13 cellular contexts compared by ENCODE assay signal in genomic region chr12:101854747-101855146, GRCh38. TPM values are rescaled to one million over a fixed set of nuclear protein-coding genes. Genes with fewer than 3 reads are reported as not detected.
DNase-seq lines count a peak whose midpoint lies in the region; ATAC-seq, FAIRE-seq and TF ChIP-seq lines count a peak whose summit lies in the region.
"Had no signal": no experiment of that assay in that cellular context is flagged by ENCODE, and none has a peak within 500 bp of the region (broad histone marks: within the 10 kb centered on the region; RNA-seq: fewer than 3 reads in every experiment).

No MANE protein-coding gene starts in this region.

- H4K91ac ChIP-seq in H1 (replicated peaks; ENCODE audit: insufficient read length, low read length), result no peak overlapping the region

- H3K27me3 ChIP-seq in H1 (replicated peaks in 1 of 4; ENCODE audit: control insufficient read depth in 3 of 4, extremely low read depth in 1 of 4, insufficient read depth in 3 of 4, low read length in 3 of 4), result no peaks in the 10 kb centered on the region

- no peak overlapping the region for H2BK20ac ChIP-seq in H1 (ENCODE audit: low read length)

- no peaks in the 10 kb centered on the region for H3K4me1 ChIP-seq in H1 (replicated peaks in 1 of 4; ENCODE audit: control insufficient read depth in 3 of 4, insufficient read depth in 4 of 4, low read length in 3 of 4)

- H3K23me2 ChIP-seq in H1 (ENCODE audit: low read depth, low read length), result no peaks in the 10 kb centered on the region

- H3K56ac ChIP-seq in H1 (replicated peaks; ENCODE audit: insufficient read length, low read depth, low read length), result no peak overlapping the region

- H3K36me3 ChIP-seq in H1 (ENCODE audit: control insufficient read depth in 2 of 4, insufficient read depth in 4 of 4, low read length in 3 of 4), result no peaks in the 10 kb centered on the region

- no peaks in the 10 kb centered on the region for H3K79me1 ChIP-seq in H1 (ENCODE audit: low read depth, low read length)

- no peak for DNase-seq in GM12892 (ENCODE audit: insufficient read length)
- DNase-seq in H1 (ENCODE audit: low read depth in 1 of 2, low spot score in 2 of 2), result no peak
- no peak for DNase-seq in NCI-H2196 (lab: John Stamatoyannopoulos, UW; ENCODE audit: unreplicated experiment)
- no peak for DNase-seq in kidney glomerular epithelial cell (lab: John Stamatoyannopoulos, UW)
- no peak for DNase-seq in kidney tubule cell (ENCODE audit: low spot score)
- no peak for DNase-seq in NCI-H1694 treated with DMSO at 0.1 percent for 48 hours (lab: John Stamatoyannopoulos, UW)
- DNase-seq: activated naive CD4-positive, alpha-beta T cell treated with anti-CD3 and anti-CD28 coated beads for 36 hours; CD8-positive, alpha-beta memory T cell; NCI-H187; T1000 had no signal

- TF ChIP-seq CTCF in H1 (IDR thresholded peaks at IDR 0.05; ENCODE audit: control extremely low read depth in 1 of 3, insufficient read depth in 1 of 3, low read depth in 1 of 3, low read length in 3 of 3), result no peak

- peak; percentile 67 for FAIRE-seq in GM12892 (lab: Jason Lieb, UNC)
- FAIRE-seq in H1 (lab: Jason Lieb, UNC), result no peak
- FAIRE-seq: H54 had no signal

- no peak for TF ChIP-seq EP300 in H1 (IDR thresholded peaks at IDR 0.05; ENCODE audit: borderline replicate concordance in 1 of 2, low read depth in 2 of 2, low read length in 2 of 2)

- no peak overlapping the region for H4K5ac ChIP-seq in H1 (ENCODE audit: insufficient read length, low read depth, low read length)

- peak overlapping the region; percentile 94 for H2AFZ ChIP-seq in H1 (ENCODE audit: low read length)

- POLR2A ChIA-PET in H1 (lab: Charles Lee; ENCODE audit: partially characterized antibody), result no interaction called here

- CTCF ChIA-PET in H1 (lab: Charles Lee; ENCODE audit: partially characterized antibody), result interaction anchor here (0.6 to 2.0 kb wide), 6 partner anchors 10 to 81 kb away, joined by 3 to 10 read pairs (median 3); no protein-coding TSS in a partner anchor

- no peak overlapping the region for H3K9ac ChIP-seq in H1 (replicated peaks in 1 of 4; ENCODE audit: extremely low read depth in 1 of 4, low read depth in 3 of 4, low read length in 3 of 4)

- H3K4me3 ChIP-seq in H1 (ENCODE audit: extremely low read depth in 1 of 4, insufficient read depth in 2 of 4, low read depth in 3 of 4, low read length in 4 of 4), result no peak overlapping the region

- H3K27ac ChIP-seq in H1 (ENCODE audit: low read depth, low read length), result no peak overlapping the region

- 0 out of 2 replicates have a peak overlapping the region, but pooled peaks have one; percentile 24 for H2AK5ac ChIP-seq in H1 (ENCODE audit: low read depth, low read length)

- H3K23ac ChIP-seq in H1 (ENCODE audit: insufficient read length), result no peak overlapping the region

- H3K4ac ChIP-seq in H1 (replicated peaks; ENCODE audit: insufficient read length, low read depth, low read length), result no peak overlapping the region

- no peaks in the 10 kb centered on the region for H3K9me3 ChIP-seq in H1 (ENCODE audit: insufficient read depth in 2 of 2, low read depth in 1 of 2, low read length in 1 of 2)

- H4K20me1 ChIP-seq in H1 (replicated peaks in 1 of 2; ENCODE audit: control insufficient read depth in 1 of 2, insufficient read depth in 2 of 2, low read length in 2 of 2), result no peaks in the 10 kb centered on the region

- TF ChIP-seq RAD21 in H1 (IDR thresholded peaks at IDR 0.05 in 1 of 2, conservative IDR thresholded peaks at IDR 0.05 in 1 of 2; ENCODE audit: low read depth in 2 of 2, low read length in 2 of 2), result no peak

- H3K79me2 ChIP-seq in H1 (ENCODE audit: control insufficient read depth in 1 of 2, insufficient read depth in 2 of 2, low read length in 2 of 2), result no peaks in the 10 kb centered on the region

- peak overlapping the region; percentile 75; the same call in 1 of the 2 replicates for H2BK12ac ChIP-seq in H1 (ENCODE audit: low read depth, low read length)

- 95% methylated on average over 1 of the region's 1 CpG; no CpG with 5 or more reads in 1 of the 2 experiments for WGBS in H1 (ENCODE audit: extremely low coverage in 1 of 2, insufficient coverage in 1 of 2, insufficient read length in 1 of 2, insufficient replicate concordance in 2 of 2, low coverage in 1 of 2, low lambda C conversion rate in 2 of 2, missing lambda C conversion rate in 1 of 2), 2 experiments

- ATAC-seq in GM21423 (IDR thresholded peaks at IDR 0.05; ENCODE audit: unreplicated experiment), result peak; percentile 65
- peak; percentile 60 for ATAC-seq in HG03175 (IDR thresholded peaks at IDR 0.05; ENCODE audit: unreplicated experiment)

- TF ChIP-seq POLR2A in GM12892 (IDR thresholded peaks at IDR 0.05; ENCODE audit: low read depth, low read length), result no peak
- TF ChIP-seq POLR2A in H1 (IDR thresholded peaks at IDR 0.05; ENCODE audit: control extremely low read depth in 1 of 2, low read depth in 2 of 2, low read length in 2 of 2), result no peak

- no peak overlapping the region for H2BK15ac ChIP-seq in H1 (ENCODE audit: low read length)

- H3K18ac ChIP-seq in H1 (ENCODE audit: extremely low read depth, low read length), result no peak overlapping the region

- H4K8ac ChIP-seq in H1 (ENCODE audit: extremely low read depth, insufficient read depth, low read length), result no peak overlapping the region

- no peak overlapping the region for H2BK5ac ChIP-seq in H1 (ENCODE audit: low read depth, low read length)

- no peak overlapping the region for H3K4me2 ChIP-seq in H1 (ENCODE audit: insufficient read depth in 1 of 2, low read depth in 2 of 2, low read length in 2 of 2)

- no peak overlapping the region for H2BK120ac ChIP-seq in H1 (replicated peaks; ENCODE audit: low read depth, low read length)

- H3K14ac ChIP-seq in H1 (ENCODE audit: insufficient read length), result no peak overlapping the region

TF ChIP-seq in H1, 55 proteins besides CTCF, POLR2A, EP300 and RAD21 (continues in another document):
- TF ChIP-seq RNF2 (IDR thresholded peaks at IDR 0.05; ENCODE audit: borderline replicate concordance, low read depth, low read length, missing control alignments, poor library complexity, severe bottlenecking) (no peak), SIN3A (conservative IDR thresholded peaks at IDR 0.05 in 1 of 2, IDR thresholded peaks at IDR 0.05 in 1 of 2; ENCODE audit: low read depth in 1 of 2, low read length in 2 of 2) (no peak), SRF (IDR thresholded peaks at IDR 0.05; ENCODE audit: low read depth, low read length) (no peak), MAFK (IDR thresholded peaks at IDR 0.05; ENCODE audit: low read depth, low read length) (no peak), CHD2 (IDR thresholded peaks at IDR 0.05; ENCODE audit: low read length) (no peak), CHD1 (IDR thresholded peaks at IDR 0.05; ENCODE audit: low read depth, low read length) (no peak), RXRA (IDR thresholded peaks at IDR 0.05; ENCODE audit: insufficient read depth, low read depth, low read length) (no peak), FOSL1 (IDR thresholded peaks at IDR 0.05; ENCODE audit: insufficient read depth, low read depth, low read length) (no peak), CBX5 (IDR thresholded peaks at IDR 0.05; ENCODE audit: low read depth, low read length) (no peak), EZH2 (IDR thresholded peaks at IDR 0.05; ENCODE audit: low read depth, low read length, severe bottlenecking) (no peak), JUN (IDR thresholded peaks at IDR 0.05; ENCODE audit: low read depth, low read length) (no peak), ASH2L (IDR thresholded peaks at IDR 0.05; ENCODE audit: low read length) (no peak)

RNA-seq across cellular contexts. Expression of gene DRAM1, which starts 22.6 kb away (rescaled TPM):
- 31.5 TPM for polyA plus RNA-seq in GM12892 (2012; ENCODE audit: missing spikeins)
- total RNA-seq in H1 (2021; fragmentation: NEBNext Ultra II Directional; extraction: Animal tissue kit (Norgen Biotek cat#: 25700)), result 5.7 and 6.2 TPM in 2 replicates
- polyA plus RNA-seq in H1 (2011; rRNA removed), result 3.0 and 4.6 TPM in 2 replicates
- 2.9 TPM for polyA plus RNA-seq in H1 (2011; cell fraction: cytosol; rRNA removed)
- polyA plus RNA-seq in H1 (2011; cell fraction: nucleus; rRNA removed), result 4.2 TPM
- polyA plus RNA-seq in H1 (2012, experiment 1 of 2), result 5.9 to 9.3 TPM (median 6.5 TPM) in 4 replicates
- polyA plus RNA-seq in H1 (2012, experiment 2 of 2), result 2.0 TPM
- polyA plus RNA-seq in H1 (2013, experiment 1 of 2), result 6.8 TPM
- 7.8 TPM for polyA plus RNA-seq in H1 (2013, experiment 2 of 2)
- polyA minus RNA-seq in H1 (2011; rRNA and poly(A)+ RNA removed), result 6.5 and 7.7 TPM in 2 replicates
- polyA minus RNA-seq in H1 (2011; cell fraction: cytosol; rRNA and poly(A)+ RNA removed), result 2.9 TPM
- polyA minus RNA-seq in H1 (2011; cell fraction: nucleus; rRNA and poly(A)+ RNA removed), result 13.9 TPM

RNA-seq across cellular contexts. Expression of gene GNPTAB, which starts 24.0 kb away (rescaled TPM):
- 23.7 TPM for polyA plus RNA-seq in GM12892 (2012; ENCODE audit: missing spikeins)
- total RNA-seq in H1 (2021; fragmentation: NEBNext Ultra II Directional; extraction: Animal tissue kit (Norgen Biotek cat#: 25700)), result 51.3 and 54.6 TPM in 2 replicates
- polyA plus RNA-seq in H1 (2011; rRNA removed), result 14.3 and 21.5 TPM in 2 replicates
- 24.0 TPM for polyA plus RNA-seq in H1 (2011; cell fraction: cytosol; rRNA removed)
- polyA plus RNA-seq in H1 (2011; cell fraction: nucleus; rRNA removed), result 21.3 TPM
- 22.9 to 45.7 TPM (median 29.2 TPM) in 4 replicates for polyA plus RNA-seq in H1 (2012, experiment 1 of 2)
- polyA plus RNA-seq in H1 (2012, experiment 2 of 2), result 2.5 TPM
- 32.0 TPM for polyA plus RNA-seq in H1 (2013, experiment 1 of 2)
- polyA plus RNA-seq in H1 (2013, experiment 2 of 2), result 34.8 TPM
- polyA minus RNA-seq in H1 (2011; rRNA and poly(A)+ RNA removed), result 76.7 and 97.7 TPM in 2 replicates
- polyA minus RNA-seq in H1 (2011; cell fraction: cytosol; rRNA and poly(A)+ RNA removed), result 23.4 TPM
- 65.5 TPM for polyA minus RNA-seq in H1 (2011; cell fraction: nucleus; rRNA and poly(A)+ RNA removed)
